1 cellular context compared by ENCODE assay signal in genomic region chr6:16712931-16713484, GRCh38.
TF ChIP-seq lines count a peak whose summit lies in the region.

No MANE protein-coding gene starts in this region.

TF ChIP-seq in GM12878, 131 proteins besides CTCF, POLR2A, EP300 and RAD21:
- TF ChIP-seq, protein P1, sequence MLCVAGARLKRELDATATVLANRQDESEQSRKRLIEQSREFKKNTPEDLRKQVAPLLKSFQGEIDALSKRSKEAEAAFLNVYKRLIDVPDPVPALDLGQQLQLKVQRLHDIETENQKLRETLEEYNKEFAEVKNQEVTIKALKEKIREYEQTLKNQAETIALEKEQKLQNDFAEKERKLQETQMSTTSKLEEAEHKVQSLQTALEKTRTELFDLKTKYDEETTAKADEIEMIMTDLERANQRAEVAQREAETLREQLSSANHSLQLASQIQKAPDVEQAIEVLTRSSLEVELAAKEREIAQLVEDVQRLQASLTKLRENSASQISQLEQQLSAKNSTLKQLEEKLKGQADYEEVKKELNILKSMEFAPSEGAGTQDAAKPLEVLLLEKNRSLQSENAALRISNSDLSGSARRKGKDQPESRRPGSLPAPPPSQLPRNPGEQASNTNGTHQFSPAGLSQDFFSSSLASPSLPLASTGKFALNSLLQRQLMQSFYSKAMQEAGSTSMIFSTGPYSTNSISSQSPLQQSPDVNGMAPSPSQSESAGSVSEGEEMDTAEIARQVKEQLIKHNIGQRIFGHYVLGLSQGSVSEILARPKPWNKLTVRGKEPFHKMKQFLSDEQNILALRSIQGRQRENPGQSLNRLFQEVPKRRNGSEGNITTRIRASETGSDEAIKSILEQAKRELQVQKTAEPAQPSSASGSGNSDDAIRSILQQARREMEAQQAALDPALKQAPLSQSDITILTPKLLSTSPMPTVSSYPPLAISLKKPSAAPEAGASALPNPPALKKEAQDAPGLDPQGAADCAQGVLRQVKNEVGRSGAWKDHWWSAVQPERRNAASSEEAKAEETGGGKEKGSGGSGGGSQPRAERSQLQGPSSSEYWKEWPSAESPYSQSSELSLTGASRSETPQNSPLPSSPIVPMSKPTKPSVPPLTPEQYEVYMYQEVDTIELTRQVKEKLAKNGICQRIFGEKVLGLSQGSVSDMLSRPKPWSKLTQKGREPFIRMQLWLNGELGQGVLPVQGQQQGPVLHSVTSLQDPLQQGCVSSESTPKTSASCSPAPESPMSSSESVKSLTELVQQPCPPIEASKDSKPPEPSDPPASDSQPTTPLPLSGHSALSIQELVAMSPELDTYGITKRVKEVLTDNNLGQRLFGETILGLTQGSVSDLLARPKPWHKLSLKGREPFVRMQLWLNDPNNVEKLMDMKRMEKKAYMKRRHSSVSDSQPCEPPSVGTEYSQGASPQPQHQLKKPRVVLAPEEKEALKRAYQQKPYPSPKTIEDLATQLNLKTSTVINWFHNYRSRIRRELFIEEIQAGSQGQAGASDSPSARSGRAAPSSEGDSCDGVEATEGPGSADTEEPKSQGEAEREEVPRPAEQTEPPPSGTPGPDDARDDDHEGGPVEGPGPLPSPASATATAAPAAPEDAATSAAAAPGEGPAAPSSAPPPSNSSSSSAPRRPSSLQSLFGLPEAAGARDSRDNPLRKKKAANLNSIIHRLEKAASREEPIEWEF (IDR thresholded peaks at IDR 0.05; ENCODE audit: insufficient replicate concordance, low read depth, low read length) = peak; percentile 28
- TF ChIP-seq YY1 (IDR thresholded peaks at IDR 0.05; ENCODE audit: low read depth, low read length) (peak; percentile 59; the same call in 1 of the 2 replicates), SMARCA5 (IDR thresholded peaks at IDR 0.05) (0 out of 2 replicates have a peak, but pooled peaks have one; percentile 11), KDM1A (IDR thresholded peaks at IDR 0.05; ENCODE audit: borderline replicate concordance) (no peak), BMI1 (IDR thresholded peaks at IDR 0.05; ENCODE audit: borderline replicate concordance) (peak; percentile 51), CEBPB (IDR thresholded peaks at IDR 0.05; ENCODE audit: borderline replicate concordance in 1 of 2, low read depth in 2 of 2, low read length in 2 of 2) (no peak), FOXM1 (IDR thresholded peaks at IDR 0.05; ENCODE audit: low read depth, low read length) (0 out of 2 replicates have a peak, but pooled peaks have one; percentile 3), IKZF1 (conservative IDR thresholded peaks at IDR 0.05) (peak; percentile 78), SPI1 (IDR thresholded peaks at IDR 0.05; ENCODE audit: borderline replicate concordance, insufficient read depth, low read depth, low read length) (peak; percentile 22; the same call in 1 of the 2 replicates), GATAD2B (conservative IDR thresholded peaks at IDR 0.05; ENCODE audit: low read depth) (peak; percentile 41; the same call in 1 of the 2 replicates), ETV6 (conservative IDR thresholded peaks at IDR 0.05 in 1 of 2, IDR thresholded peaks at IDR 0.05 in 1 of 2; ENCODE audit: borderline replicate concordance in 1 of 2, low read depth in 1 of 2) (peak in 1 of 2 experiments; percentile 59; a peak in 1 of 4 replicates), ZNF687 (IDR thresholded peaks at IDR 0.05) (no peak), IKZF2 (IDR thresholded peaks at IDR 0.05) (peak; percentile 87 to 89), RUNX3 (IDR thresholded peaks at IDR 0.05; ENCODE audit: low read length) (peak; percentile 7; the same call in 1 of the 2 replicates), ATF7 (IDR thresholded peaks at IDR 0.05; ENCODE audit: low read depth) (peak; percentile 33; the same call in 1 of the 2 replicates), MTA3 (IDR thresholded peaks at IDR 0.05; ENCODE audit: borderline replicate concordance, low read length) (no peak; the same call in 1 of the 2 replicates), SMC3 (IDR thresholded peaks at IDR 0.05; ENCODE audit: borderline replicate concordance, low read length) (peak; percentile 28; the same call in 1 of the 2 replicates), STAT3 (IDR thresholded peaks at IDR 0.05; ENCODE audit: low read depth, low read length) (no peak), BACH1 (IDR thresholded peaks at IDR 0.05; ENCODE audit: borderline replicate concordance) (peak; percentile 37), ATF2 (IDR thresholded peaks at IDR 0.05; ENCODE audit: low read length) (no peak), EED (IDR thresholded peaks at IDR 0.05; ENCODE audit: low read depth) (peak; percentile 90), SRF (IDR thresholded peaks at IDR 0.05; ENCODE audit: low read depth in 2 of 2, low read length in 2 of 2) (0 out of 4 replicates have a peak, but pooled peaks of 1 of the 2 experiments have one; percentile 18), GABPA (IDR thresholded peaks at IDR 0.05; ENCODE audit: low read depth) (no peak), CREM (IDR thresholded peaks at IDR 0.05; ENCODE audit: low read depth) (no peak), MTA2 (IDR thresholded peaks at IDR 0.05; ENCODE audit: low read depth) (peak; percentile 79), PML (IDR thresholded peaks at IDR 0.05; ENCODE audit: low read length) (no peak; the same call in 1 of the 2 replicates), JUNB (IDR thresholded peaks at IDR 0.05) (peak; percentile 90), POLR2AphosphoS2 (IDR thresholded peaks at IDR 0.05; ENCODE audit: low read depth, low read length) (no peak), CBX3 (IDR thresholded peaks at IDR 0.05; ENCODE audit: borderline replicate concordance, low read depth) (no peak), PKNOX1 (IDR thresholded peaks at IDR 0.05) (peak; percentile 25; the same call in 1 of the 2 replicates), BCL11A (IDR thresholded peaks at IDR 0.05; ENCODE audit: low read depth, low read length) (peak; percentile 70), ZNF24 (IDR thresholded peaks at IDR 0.05) (peak; percentile 32; the same call in 1 of the 2 replicates), EGR1 (IDR thresholded peaks at IDR 0.05; ENCODE audit: borderline replicate concordance in 1 of 2, low read depth in 2 of 2, low read length in 2 of 2) (peak in 1 of 2 experiments; percentile 41; a peak in 1 of 3 replicates), SIN3A (IDR thresholded peaks at IDR 0.05; ENCODE audit: low read depth, low read length) (no peak), JUND (IDR thresholded peaks at IDR 0.05; ENCODE audit: low read depth, low read length) (peak; percentile 46; the same call in 1 of the 2 replicates), WRNIP1 (IDR thresholded peaks at IDR 0.05; ENCODE audit: borderline replicate concordance, low read depth, low read length) (no peak), DPF2 (IDR thresholded peaks at IDR 0.05) (peak; percentile 45), NKRF (conservative IDR thresholded peaks at IDR 0.05) (0 out of 2 replicates have a peak, but pooled peaks have one; percentile 20), ESRRA (IDR thresholded peaks at IDR 0.05; ENCODE audit: low read length) (no peak), E4F1 (IDR thresholded peaks at IDR 0.05; ENCODE audit: borderline replicate concordance, partially characterized antibody) (no peak)
- TF ChIP-seq, protein P2, sequence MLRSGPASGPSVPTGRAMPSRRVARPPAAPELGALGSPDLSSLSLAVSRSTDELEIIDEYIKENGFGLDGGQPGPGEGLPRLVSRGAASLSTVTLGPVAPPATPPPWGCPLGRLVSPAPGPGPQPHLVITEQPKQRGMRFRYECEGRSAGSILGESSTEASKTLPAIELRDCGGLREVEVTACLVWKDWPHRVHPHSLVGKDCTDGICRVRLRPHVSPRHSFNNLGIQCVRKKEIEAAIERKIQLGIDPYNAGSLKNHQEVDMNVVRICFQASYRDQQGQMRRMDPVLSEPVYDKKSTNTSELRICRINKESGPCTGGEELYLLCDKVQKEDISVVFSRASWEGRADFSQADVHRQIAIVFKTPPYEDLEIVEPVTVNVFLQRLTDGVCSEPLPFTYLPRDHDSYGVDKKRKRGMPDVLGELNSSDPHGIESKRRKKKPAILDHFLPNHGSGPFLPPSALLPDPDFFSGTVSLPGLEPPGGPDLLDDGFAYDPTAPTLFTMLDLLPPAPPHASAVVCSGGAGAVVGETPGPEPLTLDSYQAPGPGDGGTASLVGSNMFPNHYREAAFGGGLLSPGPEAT (IDR thresholded peaks at IDR 0.05; ENCODE audit: low read depth) = peak; percentile 64; the same call in 1 of the 2 replicates
- TF ChIP-seq, protein P3, sequence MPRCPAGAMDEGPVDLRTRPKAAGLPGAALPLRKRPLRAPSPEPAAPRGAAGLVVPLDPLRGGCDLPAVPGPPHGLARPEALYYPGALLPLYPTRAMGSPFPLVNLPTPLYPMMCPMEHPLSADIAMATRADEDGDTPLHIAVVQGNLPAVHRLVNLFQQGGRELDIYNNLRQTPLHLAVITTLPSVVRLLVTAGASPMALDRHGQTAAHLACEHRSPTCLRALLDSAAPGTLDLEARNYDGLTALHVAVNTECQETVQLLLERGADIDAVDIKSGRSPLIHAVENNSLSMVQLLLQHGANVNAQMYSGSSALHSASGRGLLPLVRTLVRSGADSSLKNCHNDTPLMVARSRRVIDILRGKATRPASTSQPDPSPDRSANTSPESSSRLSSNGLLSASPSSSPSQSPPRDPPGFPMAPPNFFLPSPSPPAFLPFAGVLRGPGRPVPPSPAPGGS (IDR thresholded peaks at IDR 0.05; ENCODE audit: borderline replicate concordance, insufficient read depth, low read depth, low read length, poor library complexity, severe bottlenecking) = peak; percentile 57
